ENCODE assay signal across 10 cellular contexts in genomic region chr3:32419766-32420137, GRCh38. TPM values are rescaled to one million over a fixed set of nuclear protein-coding genes. Genes with fewer than 3 reads are reported as not detected.
DNase-seq lines count a peak whose midpoint lies in the region; ATAC-seq and TF ChIP-seq lines count a peak whose summit lies in the region.
"Had no signal": no experiment of that assay in that cellular context is flagged by ENCODE, and none has a peak within 500 bp of the region (broad histone marks: within the 10 kb centered on the region; RNA-seq: fewer than 3 reads in every experiment).

No MANE protein-coding gene starts in this region.

- peak overlapping the region; percentile 98 for H3K27ac Mint-ChIP-seq in CD8-positive, alpha-beta T cell
- peak overlapping the region; percentile 79 for H3K27ac Mint-ChIP-seq in neural crest cell (ENCODE audit: unreplicated experiment)

- H3K4me2 ChIP-seq in KMS-11: peak overlapping the region; percentile 98

- no peak for DNase-seq in CD8-positive, alpha-beta T cell
- DNase-seq in body of pancreas (no peak), neural crest cell (ENCODE audit: low read depth, low spot score) (no peak), NCI-H1417 treated with DMSO at 0.1 percent for 48 hours (lab: John Stamatoyannopoulos, UW) (no peak), dorsolateral prefrontal cortex (no peak)
- DNase-seq in effector memory CD4-positive, alpha-beta T cell: no peak
- DNase-seq: MG63, mucosa of descending colon had no signal

- H3K36me3 Mint-ChIP-seq in CD8-positive, alpha-beta T cell: peaks cover 4% of the 10 kb centered on the region
- H3K36me3 Mint-ChIP-seq in neural crest cell (ENCODE audit: low read depth): peaks cover 12% of the 10 kb centered on the region

- H3K4me1 Mint-ChIP-seq in CD8-positive, alpha-beta T cell (ENCODE audit: low read depth): peaks cover 92% of the 10 kb centered on the region
- H3K4me1 Mint-ChIP-seq in neural crest cell: peaks cover 61% of the 10 kb centered on the region

- intact Hi-C loops in CD8-positive, alpha-beta T cell (cut with DNase I, micrococcal nuclease): loop anchor here (1.0 to 5.0 kb wide), 3 partner anchors 8 to 39 kb away; no protein-coding TSS in a partner anchor
- intact Hi-C loops in body of pancreas (cut with DNase I) (no loop called here), dorsolateral prefrontal cortex (cut with DNase I) (no loop called here)

- peak overlapping the region; percentile 15 for H3K27ac ChIP-seq in CD8-positive, alpha-beta T cell (ENCODE audit: low read depth, low read length)
- H3K27ac ChIP-seq in KMS-11 (peak overlapping the region; percentile 95; the same call in 1 of the 2 replicates), body of pancreas (peak overlapping the region; percentile 86 to 94 (median 90)), dorsolateral prefrontal cortex (peak overlapping the region in 22 of 59 donors; percentile 9 to 61 (median 36))
- no peak overlapping the region for H3K27ac ChIP-seq in effector memory CD4-positive, alpha-beta T cell (ENCODE audit: insufficient read depth, low read length, poor library complexity, severe bottlenecking)

- H3K9me3 ChIP-seq in CD8-positive, alpha-beta T cell (ENCODE audit: low read length): no peaks in the 10 kb centered on the region
- no peaks in the 10 kb centered on the region for H3K9me3 ChIP-seq in body of pancreas
- no peaks in the 10 kb centered on the region for H3K9me3 ChIP-seq in effector memory CD4-positive, alpha-beta T cell (ENCODE audit: control insufficient read depth, low read length)
- H3K9me3 ChIP-seq: mucosa of descending colon had no signal

- peak overlapping the region; percentile 73 for H3K4me3 Mint-ChIP-seq in CD8-positive, alpha-beta T cell
- H3K4me3 Mint-ChIP-seq in neural crest cell: peak overlapping the region; percentile 25

- no peaks in the 10 kb centered on the region for H3K36me3 ChIP-seq in CD8-positive, alpha-beta T cell (ENCODE audit: insufficient read depth, low read length)
- H3K36me3 ChIP-seq in KMS-11 (ENCODE audit: insufficient read depth): no peaks in the 10 kb centered on the region
- H3K36me3 ChIP-seq in body of pancreas (replicated peaks in 1 of 2; ENCODE audit: insufficient read depth in 1 of 2, low read depth in 2 of 2): no peaks in the 10 kb centered on the region
- no peaks in the 10 kb centered on the region for H3K36me3 ChIP-seq in effector memory CD4-positive, alpha-beta T cell (ENCODE audit: control insufficient read depth, insufficient read depth, low read length)
- H3K36me3 ChIP-seq: MG63 had no signal

- no peaks in the 10 kb centered on the region for H3K27me3 ChIP-seq in CD8-positive, alpha-beta T cell (ENCODE audit: insufficient read depth, low read length)
- H3K27me3 ChIP-seq in KMS-11 (ENCODE audit: insufficient read depth, low read depth): no peaks in the 10 kb centered on the region
- no peaks in the 10 kb centered on the region for H3K27me3 ChIP-seq in body of pancreas
- no peaks in the 10 kb centered on the region for H3K27me3 ChIP-seq in effector memory CD4-positive, alpha-beta T cell (replicated peaks; ENCODE audit: control insufficient read depth, insufficient read depth, low read length, poor library complexity, severe bottlenecking)
- H3K27me3 ChIP-seq in dorsolateral prefrontal cortex: no peaks in the 10 kb centered on the region
- H3K27me3 ChIP-seq: MG63 had no signal

- no peak for TF ChIP-seq CTCF in CD8-positive, alpha-beta T cell (IDR thresholded peaks at IDR 0.05)
- TF ChIP-seq CTCF in KMS-11 (conservative IDR thresholded peaks at IDR 0.05; ENCODE audit: low read depth, low read length): no peak
- no peak for TF ChIP-seq CTCF in body of pancreas (IDR thresholded peaks at IDR 0.05)
- no peak for TF ChIP-seq CTCF in neural crest cell (conservative IDR thresholded peaks at IDR 0.05)
- TF ChIP-seq CTCF in dorsolateral prefrontal cortex (IDR thresholded peaks at IDR 0.05 in 54 of 56, conservative IDR thresholded peaks at IDR 0.05 in 2 of 56; ENCODE audit: low read depth in 1 of 56, partially characterized antibody in 56 of 56): no peak

- H3K4me3 ChIP-seq in CD8-positive, alpha-beta T cell (ENCODE audit: low read depth, low read length): peak overlapping the region; percentile 0
- H3K4me3 ChIP-seq in KMS-11 (IDR thresholded peaks at IDR 0.05; ENCODE audit: insufficient read depth, low read depth, low read length) (no peak overlapping the region), body of pancreas (no peak overlapping the region), dorsolateral prefrontal cortex (no peak overlapping the region)
- H3K4me3 ChIP-seq in effector memory CD4-positive, alpha-beta T cell (ENCODE audit: insufficient read depth, low read depth, low read length, poor library complexity, severe bottlenecking): no peak overlapping the region
- H3K4me3 ChIP-seq: MG63, mucosa of descending colon had no signal

- no peaks in the 10 kb centered on the region for H4K20me1 ChIP-seq in KMS-11 (ENCODE audit: insufficient read depth)

- POLR2A ChIA-PET in CD8-positive, alpha-beta T cell (lab: Charles Lee): interaction anchor here (0.9 to 1.5 kb wide), 5 partner anchors 9 to 48 kb away, joined by 3 to 6 read pairs (median 3); partner anchors contain the start of gene CMTM7

- no peaks in the 10 kb centered on the region for H3K9me3 Mint-ChIP-seq in CD8-positive, alpha-beta T cell
- peaks cover 8% of the 10 kb centered on the region for H3K9me3 Mint-ChIP-seq in neural crest cell

- H3K79me2 ChIP-seq in KMS-11 (ENCODE audit: insufficient read depth, low read depth): peaks cover 65% of the 10 kb centered on the region

- WGBS in body of pancreas, 2 donors: 73 to 79% methylated on average over 2 of the region's 2 CpGs

- no peak for TF ChIP-seq POLR2A in body of pancreas (IDR thresholded peaks at IDR 0.05)

- no peaks in the 10 kb centered on the region for H3K27me3 Mint-ChIP-seq in CD8-positive, alpha-beta T cell (ENCODE audit: low read depth)
- H3K27me3 Mint-ChIP-seq in neural crest cell (ENCODE audit: low read depth): no peaks in the 10 kb centered on the region

- no peak overlapping the region for H2AFZ ChIP-seq in KMS-11 (ENCODE audit: low read depth)

- peaks cover 91% of the 10 kb centered on the region for H3K4me1 ChIP-seq in CD8-positive, alpha-beta T cell (ENCODE audit: insufficient read depth, low read length)
- H3K4me1 ChIP-seq in KMS-11 (ENCODE audit: low read depth, poor library complexity, severe bottlenecking) (peaks cover 70% of the 10 kb centered on the region), body of pancreas (peaks cover 81% of the 10 kb centered on the region)
- peaks cover 44% of the 10 kb centered on the region for H3K4me1 ChIP-seq in effector memory CD4-positive, alpha-beta T cell (ENCODE audit: control insufficient read depth, insufficient read depth, low read length, poor library complexity, severe bottlenecking)

- CTCF ChIA-PET in CD8-positive, alpha-beta T cell (lab: Charles Lee): interaction anchor here (0.8 to 2.4 kb wide), 5 partner anchors 10 to 48 kb away, joined by 3 to 11 read pairs (median 4); no protein-coding TSS in a partner anchor

- H3K9ac ChIP-seq in KMS-11: no peak overlapping the region

- no peak for ATAC-seq in CD8-positive, alpha-beta T cell
- ATAC-seq in body of pancreas (no peak), GM19452 (IDR thresholded peaks at IDR 0.05; ENCODE audit: unreplicated experiment) (no peak)

RNA-seq across cellular contexts. Expression of gene CMTM7, which starts 28.1 kb away (rescaled TPM):
- total RNA-seq in CD8-positive, alpha-beta T cell: 10 to 100 TPM; 18.8 to 19.5 TPM
- total RNA-seq in body of pancreas (10 to 100 TPM; 23.3 to 51.1 TPM), neural crest cell (37.4 and 38.0 TPM in 2 replicates), dorsolateral prefrontal cortex (1 to 10 TPM in 117 of 120 experiments, under 1 TPM in 3; 0.72 to 8.1 (median 2.9) TPM)

Comparison
In these comparisons a context has a peak if more than half of its experiments do, and no peak if none do; other contexts are left out.
1. intact Hi-C loops: an anchor here in CD8-positive, alpha-beta T cell (1.0 to 5.0 kb wide); none called in body of pancreas and dorsolateral prefrontal cortex.